8 cellular contexts compared by ENCODE assay signal in the genomic region with DNA sequence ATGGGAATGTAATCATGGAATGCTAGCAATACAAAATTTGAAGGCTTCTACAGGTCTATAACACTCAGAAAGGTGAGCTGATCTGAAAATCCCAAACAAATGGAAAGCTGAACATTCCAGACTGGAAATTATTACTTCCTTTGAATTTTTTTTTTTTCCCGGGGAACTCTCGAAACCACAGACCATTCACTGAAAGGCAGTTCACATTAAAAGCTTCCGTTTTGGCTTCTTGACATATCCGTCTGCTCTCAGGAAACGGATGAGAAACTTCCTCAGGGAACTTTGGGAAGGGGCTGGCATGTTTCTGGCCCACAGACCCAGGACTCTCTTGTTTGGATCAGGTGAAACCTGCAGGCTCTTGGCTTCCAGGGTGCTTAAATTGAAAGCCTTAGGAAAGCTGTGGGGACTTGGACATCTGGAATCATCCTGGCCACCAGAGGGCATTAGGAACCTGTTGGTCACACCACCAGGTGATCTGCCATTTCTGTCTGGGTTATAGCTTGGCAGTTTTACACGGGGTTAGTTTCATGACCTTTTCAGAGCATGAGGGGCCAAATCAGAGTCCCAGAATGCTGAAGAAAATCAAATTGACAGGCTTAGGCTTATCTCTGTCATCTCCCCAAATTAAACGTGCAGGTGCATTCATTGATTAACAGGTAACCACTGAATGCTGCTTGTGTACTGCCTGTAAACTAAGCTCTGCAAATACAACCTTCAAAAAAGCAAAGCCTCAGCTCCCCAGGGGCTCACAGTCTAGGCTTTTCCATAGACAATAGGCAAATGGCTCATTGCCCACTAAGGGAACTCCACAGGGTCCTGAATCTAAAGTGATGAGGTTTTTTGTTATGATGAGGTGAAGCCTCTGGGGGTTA. TPM values are rescaled to one million over a fixed set of nuclear protein-coding genes. Genes with fewer than 3 reads are reported as not detected.
DNase-seq lines count a peak whose midpoint lies in the region; ATAC-seq and TF ChIP-seq lines count a peak whose summit lies in the region.

No MANE protein-coding gene starts in this region.

- H3K27me3 ChIP-seq in left lung = peaks cover 0 to 17% of the 10 kb centered on the region in 2 donors

- ATAC-seq in left lung (peak; percentile 91), GM21367 (IDR thresholded peaks at IDR 0.05; ENCODE audit: unreplicated experiment) (no peak)

- intact Hi-C loops in left lung (cut with DNase I) = no loop called here

- in situ Hi-C loops in Caki2 (cut with HindIII; ENCODE audit: low pct_unique_long_range_greater_than_20kb, low sequenced_read_pairs) = no loop called here

- no peaks in the 10 kb centered on the region for H3K9me3 ChIP-seq in left lung

- H3K4me3 ChIP-seq in cardiac fibroblast (replicated peaks in 1 of 2; ENCODE audit: low read depth in 2 of 2, low read length in 2 of 2) (no peak overlapping the region), left lung (no peak overlapping the region)

- no peaks in the 10 kb centered on the region for H3K36me3 ChIP-seq in left lung

- DNase-seq in Caki2 (ENCODE audit: low read depth) = peak; percentile 36
- peak; percentile 68 for DNase-seq in H4 (ENCODE audit: low spot score)
- DNase-seq in NCI-H1694 treated with DMSO at 0.1 percent for 48 hours (lab: John Stamatoyannopoulos, UW) = peak; percentile 1
- DNase-seq in cardiac fibroblast (ENCODE audit: low read depth in 2 of 2) = peak; percentile 80 to 85
- DNase-seq in left lung = peak in 1 of 2 donors; percentile 46
- peak; percentile 14 for DNase-seq in stimulated activated CD8-positive, alpha-beta memory T cell treated with anti-CD3 and anti-CD28 coated beads, Interleukin-12 subunit alpha, Interleukin-12 subunit beta, amount 100 ng/mL, for 4 hours (ENCODE audit: low read depth)

- H3K4me1 ChIP-seq in left lung = peaks cover 0 to 9% of the 10 kb centered on the region in 2 donors

- H3K27ac ChIP-seq in VCaP = peak overlapping the region; percentile 32
- H3K27ac ChIP-seq in left lung = no peak overlapping the region

- TF ChIP-seq CTCF in VCaP (conservative IDR thresholded peaks at IDR 0.05) (peak; percentile 92), cardiac fibroblast (IDR thresholded peaks at IDR 0.05; ENCODE audit: low read depth, low read length) (peak; percentile 77), left lung (IDR thresholded peaks at IDR 0.05) (peak; percentile 29 to 67)

RNA-seq across cellular contexts. Expression of a gene that starts 22.7 kb away (rescaled TPM):
- 4.2 and 7.6 TPM in 2 replicates for total RNA-seq in Caki2 (2014; rRNA removed; shearing (Covaris generic); ENCODE audit: low replicate concordance)
- total RNA-seq in H4 (2014; rRNA removed; shearing (Covaris generic)) = 11.0 and 14.9 TPM in 2 replicates
- total RNA-seq in left lung = 1 to 10 TPM; 4.2 to 7.4 TPM
